Comparison of ENCODE assay signal across 8 cellular contexts in the genomic region with DNA sequence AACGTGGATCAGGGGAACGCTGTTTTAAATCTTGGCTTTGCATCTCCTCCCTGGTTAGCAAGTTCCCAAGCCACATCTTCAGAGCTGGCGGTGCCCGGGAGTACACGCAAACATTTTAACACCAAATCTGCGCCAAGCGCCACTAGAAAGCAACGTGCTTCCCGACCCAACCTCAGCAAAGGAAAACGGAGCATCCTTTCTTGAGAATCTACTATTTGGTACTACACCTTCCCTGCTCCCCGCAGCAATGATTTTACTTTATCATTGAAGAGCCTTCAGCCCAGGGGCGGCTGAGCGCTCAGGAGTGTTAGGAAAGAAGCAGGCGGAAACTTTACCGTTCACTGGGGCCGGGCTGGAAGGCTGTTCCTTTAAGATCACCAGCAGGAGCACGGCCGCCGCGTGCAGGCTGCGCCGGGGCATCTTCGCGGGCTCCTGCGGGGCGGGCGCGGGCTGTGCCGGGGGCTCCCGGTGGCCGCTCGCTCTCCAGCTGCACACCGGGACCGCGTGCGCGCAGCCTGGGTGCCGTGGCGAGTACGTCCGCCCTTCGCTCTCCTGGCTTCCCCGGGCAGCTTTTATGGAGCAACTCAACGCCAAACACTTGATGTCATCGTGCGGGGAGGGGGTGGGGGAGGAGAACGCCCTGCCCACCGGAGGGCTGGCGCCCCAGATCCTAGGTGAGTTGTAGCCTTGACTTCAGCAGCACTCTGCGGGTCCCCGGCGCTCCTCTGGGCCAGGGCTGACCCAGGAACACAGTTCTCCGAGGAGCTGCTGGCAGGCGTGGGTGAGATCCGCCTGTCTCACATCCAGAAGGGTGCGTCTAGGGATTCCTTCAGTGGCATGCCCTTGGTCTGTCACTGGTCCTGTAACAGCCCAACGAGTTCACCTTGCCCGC. TPM values are rescaled to one million over a fixed set of nuclear protein-coding genes. Genes with fewer than 3 reads are reported as not detected.
DNase-seq lines count a peak whose midpoint lies in the region; ATAC-seq, FAIRE-seq and TF ChIP-seq lines count a peak whose summit lies in the region.

A gene (minus strand): TSS at position 546 of the 892 bp plus-strand sequence. CDS start 126 bp downstream, at position 420.

- BruUV-seq in Caco-2 (replicated peaks; lab: Mats Ljungman, UMichigan) = no TSS peak

- CTCF ChIA-PET in Caco-2 (lab: Charles Lee) = interaction anchor here (0.6 kb wide), 2 partner anchors 123 to 179 kb away, joined by 3 read pairs; no protein-coding TSS in a partner anchor
- CTCF ChIA-PET in GM10248 (lab: Yijun Ruan, JAX) = no interaction called here

- TF ChIP-seq CTCF in Caco-2 (IDR thresholded peaks at IDR 0.05; ENCODE audit: insufficient read depth in 1 of 2, low read depth in 1 of 2, low read length in 1 of 2, severe bottlenecking in 1 of 2, unreplicated experiment in 1 of 2) = no peak
- TF ChIP-seq CTCF in brain microvascular endothelial cell (IDR thresholded peaks at IDR 0.05; ENCODE audit: low read depth, low read length, missing control alignments) = no peak
- no peak for TF ChIP-seq CTCF in GM10248 (IDR thresholded peaks at IDR 0.05; ENCODE audit: control extremely low read depth, extremely low read depth, low read depth, missing control alignments)

- H3K4me3 ChIP-seq in Caco-2 (ENCODE audit: low read depth, low read length) = peak within 1 kb of the TSS; percentile 50
- peak within 1 kb of the TSS; percentile 66 for H3K4me3 ChIP-seq in brain microvascular endothelial cell (ENCODE audit: low read depth, low read length)
- H3K4me3 ChIP-seq in small intestine (ENCODE audit: low read depth in 1 of 2, low read length in 2 of 2) = peak within 1 kb of the TSS; percentile 29 to 50

- 1 to 4% (median 3%) methylated on average over 48 to 58 of the region's 58 CpGs for WGBS in small intestine, 3 donors

- H3K9me3 Mint-ChIP-seq in Caco-2 (ENCODE audit: unreplicated experiment) = no peaks in the 10 kb centered on the region

- no peak for ATAC-seq in HG02571 (IDR thresholded peaks at IDR 0.05; ENCODE audit: unreplicated experiment)

- peak within 1 kb of the TSS; percentile 72 for H3K4me3 Mint-ChIP-seq in Caco-2 (ENCODE audit: unreplicated experiment)

- H3K27me3 ChIP-seq in Caco-2 (replicated peaks; ENCODE audit: control insufficient read depth, insufficient read depth, low read length) = no peaks in the 10 kb centered on the region
- H3K27me3 ChIP-seq in brain microvascular endothelial cell (replicated peaks) = no peaks in the 10 kb centered on the region
- H3K27me3 ChIP-seq in small intestine (ENCODE audit: control insufficient read depth in 2 of 2, insufficient read depth in 2 of 2, low read length in 2 of 2) = peaks cover 0 to 6% of the 10 kb centered on the region in 2 donors

- DNase-seq in Caco-2 (peak in 1 of 2 experiments; percentile 47), NCI-H1105 treated with DMSO at 0.1 percent for 48 hours (lab: John Stamatoyannopoulos, UW) (peak; percentile 37), brain microvascular endothelial cell (peak; percentile 35), iPS-NIHi11 (ENCODE audit: low spot score) (peak; percentile 68), small intestine (peak; percentile 54), hepatic stellate cell (ENCODE audit: low spot score) (no peak), GM10248 (ENCODE audit: extremely low spot score) (no peak)

- intact Hi-C loops in Caco-2 (cut with micrococcal nuclease; ENCODE audit: unreplicated experiment) = no loop called here

- POLR2A ChIA-PET in Caco-2 (lab: Charles Lee) (no interaction called here), GM10248 (lab: Yijun Ruan, JAX) (no interaction called here)

- H3K36me3 ChIP-seq in Caco-2 (ENCODE audit: control insufficient read depth, insufficient read depth, low read length) (no peaks in the 10 kb centered on the region), brain microvascular endothelial cell (replicated peaks) (no peaks in the 10 kb centered on the region), small intestine (ENCODE audit: control insufficient read depth in 2 of 2, insufficient read depth in 2 of 2, low read length in 2 of 2) (no peaks in the 10 kb centered on the region)

- no peak for FAIRE-seq in small intestine (lab: Jason Lieb, UNC)

- H3K9me3 ChIP-seq in Caco-2 (no peaks in the 10 kb centered on the region), small intestine (ENCODE audit: control insufficient read depth, low read depth) (no peaks in the 10 kb centered on the region)

- no peak within 1 kb of the TSS for H3K27ac Mint-ChIP-seq in Caco-2 (ENCODE audit: unreplicated experiment)

- peaks cover under 1% of the 10 kb centered on the region for H3K27me3 Mint-ChIP-seq in Caco-2 (ENCODE audit: insufficient read depth, unreplicated experiment)

- H3K4me1 ChIP-seq in Caco-2 = no peaks in the 10 kb centered on the region
- peaks cover 0 to 3% of the 10 kb centered on the region in 2 donors for H3K4me1 ChIP-seq in small intestine (ENCODE audit: control insufficient read depth in 2 of 2, insufficient read depth in 1 of 2, low read depth in 1 of 2, low read length in 1 of 2)

- peak within 1 kb of the TSS; percentile 1 for H3K27ac ChIP-seq in brain microvascular endothelial cell
- no peak within 1 kb of the TSS for H3K27ac ChIP-seq in small intestine (ENCODE audit: low read depth in 1 of 2, low read length in 1 of 2)

- H3K4me1 Mint-ChIP-seq in Caco-2 (ENCODE audit: low read depth, unreplicated experiment) = peaks cover 17% of the 10 kb centered on the region

- in situ Hi-C loops in brain microvascular endothelial cell (cut with HindIII; ENCODE audit: low pct_ligation_motif_present, low sequenced_read_pairs) = no loop called here

- peaks cover 6% of the 10 kb centered on the region for H3K36me3 Mint-ChIP-seq in Caco-2 (ENCODE audit: insufficient read depth, unreplicated experiment)

RNA-seq across cellular contexts. Expression of the gene that starts here (rescaled TPM):
- total RNA-seq in Caco-2 (2022) = 1.0 and 1.3 TPM in 2 replicates
- 1 to 10 TPM in 1 of 3 donors, under 1 TPM in 1, not detected in 1; 0.27 to 1.8 TPM for polyA plus RNA-seq in small intestine

Comparison
In these comparisons a context has a peak if more than half of its experiments do, and no peak if none do; other contexts are left out.
1. DNase-seq: peak in NCI-H1105 treated with DMSO at 0.1 percent for 48 hours (single experiment), brain microvascular endothelial cell (single experiment), iPS-NIHi11 (single experiment) and small intestine (single experiment); none in hepatic stellate cell (single experiment) and GM10248 (single experiment).
2. Peak in every context shown above with its lines, with median percentiles within 50 percentile points of each other: H3K4me3 ChIP-seq.